In the genomic region with DNA sequence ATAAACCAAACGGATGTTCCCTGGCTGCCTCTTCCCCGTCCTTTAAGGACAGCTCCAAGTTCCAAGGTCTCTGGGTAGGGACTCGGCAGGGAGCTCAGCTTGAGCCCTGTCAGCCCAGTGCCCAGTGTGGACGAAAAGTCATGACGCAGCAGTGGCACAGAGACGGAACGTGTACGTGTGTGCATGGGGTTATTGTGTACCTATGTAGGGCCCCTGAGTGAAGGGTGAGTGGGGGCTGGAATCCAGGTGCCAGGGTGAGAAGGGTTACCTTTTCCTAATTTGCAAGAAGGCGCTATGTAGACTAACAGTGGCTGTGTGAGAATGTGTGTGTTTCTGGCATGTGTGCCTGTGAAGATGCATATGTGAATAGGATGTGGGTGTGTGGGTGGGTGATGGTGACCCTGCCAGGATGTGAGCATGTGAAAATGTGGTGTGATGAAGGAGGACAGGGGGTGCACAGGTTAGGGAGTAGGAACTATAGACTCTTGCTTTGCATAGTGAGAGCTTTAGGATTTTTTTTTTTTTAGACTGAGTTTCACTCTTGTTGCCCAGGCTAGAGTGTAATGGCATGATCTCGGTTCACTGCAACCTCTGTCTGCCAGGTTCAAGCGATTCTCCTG, we compare ENCODE assay signal across 18 cellular contexts. TPM values are rescaled to one million over a fixed set of nuclear protein-coding genes. Genes with fewer than 3 reads are reported as not detected.
DNase-seq lines count a peak whose midpoint lies in the region; ATAC-seq and TF ChIP-seq lines count a peak whose summit lies in the region.
"Had no signal": no experiment of that assay in that cellular context is flagged by ENCODE, and none has a peak within 500 bp of the region (broad histone marks: within the 10 kb centered on the region; RNA-seq: fewer than 3 reads in every experiment).

No MANE protein-coding gene starts in this region.

- H3K27me3 ChIP-seq in ovary: no peaks in the 10 kb centered on the region
- H3K27me3 ChIP-seq in thyroid gland: no peaks in the 10 kb centered on the region
- H3K27me3 ChIP-seq: right lobe of liver, uterus had no signal

- H3K4me3 ChIP-seq in ovary (no peak overlapping the region), thyroid gland (replicated peaks in 1 of 3) (no peak overlapping the region)
- H3K4me3 ChIP-seq: K562, right lobe of liver, uterus had no signal

- 78 to 86% (median 80%) methylated on average over 11 of the region's 11 CpGs for WGBS in ovary, 3 donors
- WGBS in thyroid gland, 2 donors: 87 to 89% methylated on average over 11 of the region's 11 CpGs

- TF ChIP-seq CTCF in chondrocyte (IDR thresholded peaks at IDR 0.05) (no peak), ovary (IDR thresholded peaks at IDR 0.05) (no peak), thyroid gland (IDR thresholded peaks at IDR 0.05) (no peak)

- no peak overlapping the region for H3K4me3 Mint-ChIP-seq in chondrocyte (ENCODE audit: unreplicated experiment)

- no peaks in the 10 kb centered on the region for H3K36me3 ChIP-seq in ovary
- H3K36me3 ChIP-seq in thyroid gland: no peaks in the 10 kb centered on the region
- H3K36me3 ChIP-seq: right lobe of liver, uterus had no signal

- H3K9me3 ChIP-seq in ovary (no peaks in the 10 kb centered on the region), thyroid gland (no peaks in the 10 kb centered on the region)
- H3K9me3 ChIP-seq: right lobe of liver, uterus had no signal

- intact Hi-C loops in ovary (cut with DNase I) (no loop called here), thyroid gland (cut with DNase I) (no loop called here)

- no peaks in the 10 kb centered on the region for H3K4me1 Mint-ChIP-seq in chondrocyte (ENCODE audit: low read depth)

- no peak for TF ChIP-seq EP300 in ovary (IDR thresholded peaks at IDR 0.05)

- H3K4me1 ChIP-seq in ovary (ENCODE audit: insufficient read depth) (peaks cover 5% of the 10 kb centered on the region), thyroid gland (peaks cover 2 to 17% of the 10 kb centered on the region in 2 donors)
- H3K4me1 ChIP-seq: right lobe of liver, uterus had no signal

- H3K27me3 Mint-ChIP-seq in chondrocyte (ENCODE audit: low read depth): peaks cover 9% of the 10 kb centered on the region

- DNase-seq in stimulated activated CD4-positive, alpha-beta T cell treated with anti-CD3 and anti-CD28 coated beads, Interleukin-15, amount 100 ng/mL, for 24 hours: peak; percentile 29
- DNase-seq in stimulated activated CD4-positive, alpha-beta T cell treated with anti-CD3 and anti-CD28 coated beads, Interleukin-4, amount 100 ng/mL, for 1 hour: no peak
- peak; percentile 17 for DNase-seq in activated naive CD8-positive, alpha-beta T cell treated with anti-CD3 and anti-CD28 coated beads, Interleukin-2, amount 50 U/mL, for 16 hours (ENCODE audit: low read depth, low spot score)
- DNase-seq in chondrocyte (ENCODE audit: low spot score) (no peak), ovary (no peak), thyroid gland (no peak), NCI-H2171 (lab: John Stamatoyannopoulos, UW) (no peak)
- DNase-seq: activated CD4-positive, CD25-positive, alpha-beta regulatory T cell; anterior cingulate cortex; foreskin melanocyte; NCI-H187; right lobe of liver; uterus had no signal

- no peak for TF ChIP-seq POLR2A in ovary (IDR thresholded peaks at IDR 0.05)
- TF ChIP-seq POLR2A in thyroid gland (IDR thresholded peaks at IDR 0.05): no peak

- H3K36me3 Mint-ChIP-seq in chondrocyte (ENCODE audit: low read depth): no peaks in the 10 kb centered on the region

- no peaks in the 10 kb centered on the region for H3K9me3 Mint-ChIP-seq in chondrocyte (ENCODE audit: low read depth)

- H3K27ac ChIP-seq in ovary (no peak overlapping the region), thyroid gland (no peak overlapping the region)
- H3K27ac ChIP-seq: right lobe of liver, uterus had no signal

- H3K27ac Mint-ChIP-seq in chondrocyte (ENCODE audit: unreplicated experiment): no peak overlapping the region

- peak; percentile 70 for ATAC-seq in HG03159 (IDR thresholded peaks at IDR 0.05; ENCODE audit: unreplicated experiment)
- ATAC-seq: K562 had no signal

RNA-seq across cellular contexts. Expression of gene SCN4A, which starts 6.0 kb away (rescaled TPM):
- total RNA-seq in chondrocyte (not detected in 3 replicates), ovary (1 to 10 TPM in 1 of 7 donors, under 1 TPM in 5, not detected in 1; 0.27 to 2.5 (median 0.60) TPM), thyroid gland (1 to 10 TPM; 2.4 to 7.1 (median 4.0) TPM)
- under 1 TPM; 0.67 to 0.75 TPM for polyA plus RNA-seq in ovary
- total RNA-seq: SK-MEL-5 had no signal
- polyA plus RNA-seq: keratinocyte had no signal

RNA-seq across cellular contexts. Expression of gene PRR29, which starts 31.4 kb away (rescaled TPM):
- total RNA-seq in chondrocyte (0.28 to 0.35 TPM in 2 of 3 replicates, not detected in the other), ovary (10 to 100 TPM in 1 of 7 donors, 1 to 10 TPM in 4, under 1 TPM in 1, not detected in 1; 0.20 to 58.5 (median 2.1) TPM), thyroid gland (1 to 10 TPM; 1.7 to 5.6 (median 4.2) TPM)
- polyA plus RNA-seq in ovary: under 1 TPM; 0.05 to 0.45 TPM
- total RNA-seq: K562, SK-MEL-5 had no signal

RNA-seq across cellular contexts. Expression of gene CD79B, which starts 34.6 kb away (rescaled TPM):
- total RNA-seq in chondrocyte: not detected in 3 replicates
- total RNA-seq in ovary: 1 to 10 TPM in 3 of 7 donors, under 1 TPM in 4; 0.48 to 2.0 (median 0.92) TPM
- polyA plus RNA-seq in ovary: 1 to 10 TPM in 1 of 2 donors, under 1 TPM in 1; 0.77 to 2.0 TPM
- total RNA-seq in thyroid gland: 1 to 10 TPM in 2 of 4 donors, not detected in 2; 1.3 to 1.8 TPM
- total RNA-seq: Daoy had no signal

RNA-seq across cellular contexts. Expression of gene GH1, which starts 48.1 kb away (rescaled TPM):
- total RNA-seq in chondrocyte: not detected in 3 replicates
- not detected for total RNA-seq in ovary
- not detected for polyA plus RNA-seq in ovary
- total RNA-seq in thyroid gland: not detected
- total RNA-seq: Daoy, K562, right lobe of liver, SK-MEL-5, uterus had no signal
- polyA plus RNA-seq: K562, keratinocyte had no signal

RNA-seq across cellular contexts. Expression of gene ICAM2, which starts 53.7 kb away (rescaled TPM):
- total RNA-seq in chondrocyte (not detected in 3 replicates), ovary (10 to 100 TPM in 5 of 7 donors, 1 to 10 TPM in 2; 6.8 to 29.0 (median 17.4) TPM), thyroid gland (10 to 100 TPM; 20.3 to 41.8 (median 30.6) TPM)
- 10 to 100 TPM; 25.1 to 34.2 TPM for polyA plus RNA-seq in ovary

Comparison
In these comparisons a context has a peak if more than half of its experiments do, and no peak if none do; other contexts are left out.
1. DNase-seq: peak in stimulated activated CD4-positive, alpha-beta T cell treated with anti-CD3 and anti-CD28 coated beads, Interleukin-15, amount 100 ng/mL, for 24 hours (single experiment) and activated naive CD8-positive, alpha-beta T cell treated with anti-CD3 and anti-CD28 coated beads, Interleukin-2, amount 50 U/mL, for 16 hours (single experiment); none in stimulated activated CD4-positive, alpha-beta T cell treated with anti-CD3 and anti-CD28 coated beads, Interleukin-4, amount 100 ng/mL, for 1 hour (single experiment), chondrocyte (single experiment), ovary (0 of 5), thyroid gland (0 of 2) and NCI-H2171 (single experiment).